In the genomic region with DNA sequence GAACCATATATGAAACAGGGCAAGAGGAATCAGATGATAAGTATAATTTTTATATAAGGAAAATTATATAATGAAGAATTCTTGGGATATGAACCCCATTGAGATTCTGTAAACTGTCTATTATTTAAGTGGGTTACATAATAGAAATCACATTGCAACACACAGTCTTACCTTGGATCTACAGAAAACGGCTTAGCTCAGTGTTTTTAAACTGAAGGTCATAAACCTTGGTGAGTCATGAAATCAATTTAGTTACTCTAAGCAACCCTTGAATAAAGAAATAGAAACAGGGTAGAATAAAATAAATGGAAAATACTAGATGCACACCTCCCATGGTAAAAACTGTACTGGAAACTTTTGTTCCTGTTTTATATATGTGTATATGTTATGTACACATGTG, we compare ENCODE assay signal across 14 cellular contexts.
"Had no signal": no experiment of that assay in that cellular context is flagged by ENCODE, and none has a peak within 500 bp of the region (broad histone marks: within the 10 kb centered on the region; RNA-seq: fewer than 3 reads in every experiment).

No MANE protein-coding gene starts in this region.

- H3K4me3 ChIP-seq: breast epithelium, ovary, thyroid gland had no signal

- DNase-seq: activated CD4-positive, alpha-beta T cell treated with anti-CD3 and anti-CD28 coated beads for 48 hours; activated CD8-positive, alpha-beta memory T cell treated with anti-CD3 and anti-CD28 coated beads for 24 hours; activated gamma-delta T cell treated with Interleukin-2 at 50 U/mL for 16 hours; activated naive CD8-positive, alpha-beta T cell treated with anti-CD3 and anti-CD28 coated beads, Interleukin-2, amount 10 ng/mL, durations not matched to agents 7 days and 5 days; anterior cingulate cortex; dermis blood vessel endothelial cell; erythroblast; naive thymus-derived CD4-positive, alpha-beta T cell; ovary; T-helper 2 cell; thyroid gland had no signal

- H3K4me3 Mint-ChIP-seq: activated naive CD8-positive, alpha-beta T cell treated with anti-CD3 and anti-CD28 coated beads, Interleukin-2, amount 10 ng/mL, durations not matched to agents 7 days and 5 days; naive thymus-derived CD4-positive, alpha-beta T cell; stimulated activated memory B cell treated with anti-CD40 and anti-IgM and Interleukin-4, amounts not matched to agents 10 μg/mL and 1 μg/mL and 100 μg/mL, for 72 hours; WTC11 had no signal

- H3K27me3 Mint-ChIP-seq: activated naive CD8-positive, alpha-beta T cell treated with anti-CD3 and anti-CD28 coated beads, Interleukin-2, amount 10 ng/mL, durations not matched to agents 7 days and 5 days; naive thymus-derived CD4-positive, alpha-beta T cell; stimulated activated memory B cell treated with anti-CD40 and anti-IgM and Interleukin-4, amounts not matched to agents 10 μg/mL and 1 μg/mL and 100 μg/mL, for 72 hours had no signal

- H3K27ac Mint-ChIP-seq: activated naive CD8-positive, alpha-beta T cell treated with anti-CD3 and anti-CD28 coated beads, Interleukin-2, amount 10 ng/mL, durations not matched to agents 7 days and 5 days; naive thymus-derived CD4-positive, alpha-beta T cell; stimulated activated memory B cell treated with anti-CD40 and anti-IgM and Interleukin-4, amounts not matched to agents 10 μg/mL and 1 μg/mL and 100 μg/mL, for 72 hours had no signal
